Comparison of ENCODE assay signal across 8 cellular contexts in the genomic region with DNA sequence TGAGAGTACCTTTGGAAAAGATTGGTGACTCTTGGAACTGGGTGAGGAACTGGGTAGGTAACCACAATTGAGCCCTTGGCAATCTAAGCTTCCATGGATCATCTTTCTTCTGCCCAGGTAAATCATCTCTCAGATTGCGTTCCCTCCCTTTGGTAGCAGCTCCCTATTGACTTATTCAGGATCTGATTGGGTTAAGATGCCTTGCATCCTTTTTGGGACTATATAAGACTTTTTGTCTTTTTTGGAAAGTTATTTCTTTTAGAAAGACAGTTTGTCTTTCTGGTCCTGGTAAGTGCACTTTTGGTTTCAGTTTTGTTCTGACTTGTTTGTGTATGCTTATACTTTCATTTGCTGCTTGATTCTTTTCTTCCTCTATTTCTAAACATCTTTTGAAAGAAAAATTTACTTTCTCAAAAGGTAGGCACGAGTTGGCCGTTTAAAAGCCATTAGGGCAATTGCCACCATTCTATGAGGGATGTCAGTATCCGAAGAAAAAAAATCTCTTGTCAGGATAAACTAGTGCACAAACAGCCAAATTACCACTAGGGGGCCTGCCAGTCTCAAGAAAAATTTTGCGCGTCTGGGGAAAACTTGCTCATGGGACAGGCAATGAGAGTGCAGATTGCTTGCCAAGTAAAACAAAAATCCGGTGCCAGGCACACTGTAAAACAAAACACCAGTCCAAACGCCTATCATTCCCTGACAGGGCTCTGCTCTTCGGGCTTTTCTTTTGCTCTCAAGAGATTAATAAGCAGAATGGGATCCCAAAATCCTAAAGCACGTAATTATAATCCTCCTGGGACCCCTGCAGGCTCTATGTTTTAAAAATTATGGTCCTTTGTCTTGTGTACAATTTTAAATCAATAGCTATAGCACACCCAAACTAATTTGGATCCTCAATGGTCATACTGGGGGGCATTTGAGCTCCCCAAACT. TPM values are rescaled to one million over a fixed set of nuclear protein-coding genes. Genes with fewer than 3 reads are reported as not detected.
DNase-seq lines count a peak whose midpoint lies in the region; ATAC-seq and TF ChIP-seq lines count a peak whose summit lies in the region.

No MANE protein-coding gene starts in this region.

- H3K27me3 Mint-ChIP-seq in Caco-2 (ENCODE audit: insufficient read depth, unreplicated experiment): peaks cover 8% of the 10 kb centered on the region
- peaks cover 19 to 41% (median 34%) of the 10 kb centered on the region in 5 donors for H3K27me3 Mint-ChIP-seq in naive thymus-derived CD8-positive, alpha-beta T cell
- H3K27me3 Mint-ChIP-seq in stimulated activated memory B cell treated with anti-CD40 and anti-IgM and Interleukin-4, amounts not matched to agents 10 μg/mL and 1 μg/mL and 100 μg/mL, for 72 hours: peaks cover 56% of the 10 kb centered on the region

- POLR2A ChIA-PET in Caco-2 (lab: Charles Lee): no interaction called here
- POLR2A ChIA-PET in naive thymus-derived CD8-positive, alpha-beta T cell (lab: Charles Lee): interaction anchor here (0.5 kb wide), 1 partner anchor 349 kb away, joined by 3 read pairs; no protein-coding TSS in a partner anchor

- TF ChIP-seq RAD21 in Ishikawa (IDR thresholded peaks at IDR 0.05; ENCODE audit: low read depth): peak; percentile 87

- H3K27ac ChIP-seq in esophagus muscularis mucosa (replicated peaks in 1 of 4): peak overlapping the region in 2 of 4 donors; percentile 5 to 26

- TF ChIP-seq EP300 in Ishikawa (IDR thresholded peaks at IDR 0.05; ENCODE audit: borderline replicate concordance): no peak
- TF ChIP-seq EP300 in esophagus muscularis mucosa (IDR thresholded peaks at IDR 0.05): no peak

- intact Hi-C loops in Caco-2 (cut with micrococcal nuclease; ENCODE audit: unreplicated experiment) (loop anchor here (1.0 kb wide), 1 partner anchor 345 kb away; no protein-coding TSS in a partner anchor), esophagus muscularis mucosa (cut with DNase I) (loop anchor here (2.0 kb wide), 1 partner anchor 346 kb away; no protein-coding TSS in a partner anchor)

- no peak overlapping the region for H3K27ac Mint-ChIP-seq in Caco-2 (ENCODE audit: unreplicated experiment)
- H3K27ac Mint-ChIP-seq in naive thymus-derived CD8-positive, alpha-beta T cell: peak overlapping the region; percentile 64 to 93 (median 90)
- peak overlapping the region; percentile 86 for H3K27ac Mint-ChIP-seq in stimulated activated memory B cell treated with anti-CD40 and anti-IgM and Interleukin-4, amounts not matched to agents 10 μg/mL and 1 μg/mL and 100 μg/mL, for 72 hours

- DNase-seq in Caco-2: peak; percentile 69 to 75
- DNase-seq in OCI-M1 (lab: John Stamatoyannopoulos, UW): peak; percentile 87
- peak; percentile 59 for DNase-seq in activated T-cell treated with anti-CD3 and anti-CD28 coated beads for 4 hours
- DNase-seq in esophagus muscularis mucosa (ENCODE audit: extremely low spot score): no peak
- DNase-seq in naive thymus-derived CD8-positive, alpha-beta T cell: peak; percentile 30 to 83 (median 68)

- TF ChIP-seq POLR2A in esophagus muscularis mucosa (IDR thresholded peaks at IDR 0.05; ENCODE audit: low read depth): no peak

- H3K4me3 Mint-ChIP-seq in Caco-2 (ENCODE audit: unreplicated experiment): no peak overlapping the region
- H3K4me3 Mint-ChIP-seq in naive thymus-derived CD8-positive, alpha-beta T cell: peak overlapping the region; percentile 78 to 93 (median 88)
- H3K4me3 Mint-ChIP-seq in stimulated activated memory B cell treated with anti-CD40 and anti-IgM and Interleukin-4, amounts not matched to agents 10 μg/mL and 1 μg/mL and 100 μg/mL, for 72 hours: peak overlapping the region; percentile 84

- H3K4me1 Mint-ChIP-seq in Caco-2 (ENCODE audit: low read depth, unreplicated experiment): no peaks in the 10 kb centered on the region
- peaks cover 4 to 12% (median 9%) of the 10 kb centered on the region in 4 donors for H3K4me1 Mint-ChIP-seq in naive thymus-derived CD8-positive, alpha-beta T cell
- peaks cover 6% of the 10 kb centered on the region for H3K4me1 Mint-ChIP-seq in stimulated activated memory B cell treated with anti-CD40 and anti-IgM and Interleukin-4, amounts not matched to agents 10 μg/mL and 1 μg/mL and 100 μg/mL, for 72 hours

- H3K4me3 ChIP-seq in Caco-2 (ENCODE audit: low read depth, low read length): no peak overlapping the region
- H3K4me3 ChIP-seq in esophagus muscularis mucosa: peak overlapping the region; percentile 39 to 56 (median 44)

- H3K36me3 Mint-ChIP-seq in Caco-2 (ENCODE audit: insufficient read depth, unreplicated experiment): no peaks in the 10 kb centered on the region
- peaks cover 0 to 9% (median 0%) of the 10 kb centered on the region in 3 donors for H3K36me3 Mint-ChIP-seq in naive thymus-derived CD8-positive, alpha-beta T cell
- H3K36me3 Mint-ChIP-seq in stimulated activated memory B cell treated with anti-CD40 and anti-IgM and Interleukin-4, amounts not matched to agents 10 μg/mL and 1 μg/mL and 100 μg/mL, for 72 hours: no peaks in the 10 kb centered on the region

- BruUV-seq in Caco-2 (replicated peaks; lab: Mats Ljungman, UMichigan): no TSS peak

- TF ChIP-seq CTCF in Caco-2 (IDR thresholded peaks at IDR 0.05; ENCODE audit: insufficient read depth in 1 of 2, low read depth in 1 of 2, low read length in 1 of 2, severe bottlenecking in 1 of 2, unreplicated experiment in 1 of 2) (peak; percentile 76 to 80), esophagus muscularis mucosa (IDR thresholded peaks at IDR 0.05) (peak; percentile 83 to 85 (median 85))

- H3K27me3 ChIP-seq in Caco-2 (replicated peaks; ENCODE audit: control insufficient read depth, insufficient read depth, low read length) (no peaks in the 10 kb centered on the region), esophagus muscularis mucosa (no peaks in the 10 kb centered on the region)

- H3K36me3 ChIP-seq in Caco-2 (ENCODE audit: control insufficient read depth, insufficient read depth, low read length) (no peaks in the 10 kb centered on the region), esophagus muscularis mucosa (no peaks in the 10 kb centered on the region)

- peak; percentile 77 for ATAC-seq in GM21390 (IDR thresholded peaks at IDR 0.05; ENCODE audit: unreplicated experiment)
- ATAC-seq in naive thymus-derived CD8-positive, alpha-beta T cell: peak; percentile 79 to 88
- ATAC-seq in stimulated activated memory B cell treated with anti-CD40 and anti-IgM and Interleukin-4, amounts not matched to agents 10 μg/mL and 1 μg/mL and 100 μg/mL, for 72 hours: peak; percentile 78

- WGBS in esophagus muscularis mucosa: 12% methylated on average over 10 of the region's 10 CpGs

- CTCF ChIA-PET in Caco-2 (lab: Charles Lee): no interaction called here

- H3K4me1 ChIP-seq in Caco-2 (no peaks in the 10 kb centered on the region; the same call in 1 of the 2 replicates), esophagus muscularis mucosa (peaks cover 7 to 17% (median 13%) of the 10 kb centered on the region in 4 donors)

- peaks cover 9% of the 10 kb centered on the region for H3K9me3 Mint-ChIP-seq in Caco-2 (ENCODE audit: unreplicated experiment)
- peaks cover 0 to 5% (median 0%) of the 10 kb centered on the region in 9 donors for H3K9me3 Mint-ChIP-seq in naive thymus-derived CD8-positive, alpha-beta T cell
- H3K9me3 Mint-ChIP-seq in stimulated activated memory B cell treated with anti-CD40 and anti-IgM and Interleukin-4, amounts not matched to agents 10 μg/mL and 1 μg/mL and 100 μg/mL, for 72 hours: peaks cover 8% of the 10 kb centered on the region

- 0 out of 2 replicates have a peak, but pooled peaks cover 8% of the 10 kb centered on the region for H3K9me3 ChIP-seq in Caco-2
- H3K9me3 ChIP-seq in esophagus muscularis mucosa: no peaks in the 10 kb centered on the region

TF ChIP-seq in Ishikawa, 13 proteins besides CTCF, POLR2A, EP300 and RAD21:
- peak; percentile 53 for TF ChIP-seq NFIC (IDR thresholded peaks at IDR 0.05)
- TF ChIP-seq TEAD4 (IDR thresholded peaks at IDR 0.05): no peak
TF ChIP-seq in Ishikawa: peak in this region for 1.

RNA-seq across cellular contexts. Expression of gene OR1J1, which starts 12.8 kb away (rescaled TPM):
- total RNA-seq in Caco-2 (2022): not detected in 2 replicates
- total RNA-seq in esophagus muscularis mucosa: not detected
- total RNA-seq in naive thymus-derived CD8-positive, alpha-beta T cell: not detected
- not detected for polyA plus RNA-seq in naive thymus-derived CD8-positive, alpha-beta T cell

RNA-seq across cellular contexts. Expression of gene OR1J2, which starts 45.7 kb away (rescaled TPM):
- total RNA-seq in Caco-2 (2022) (not detected in 2 replicates), esophagus muscularis mucosa (not detected)
- total RNA-seq in naive thymus-derived CD8-positive, alpha-beta T cell: under 1 TPM in 1 of 2 experiments, not detected in 1; 0.85 TPM
- polyA plus RNA-seq in naive thymus-derived CD8-positive, alpha-beta T cell: not detected

RNA-seq across cellular contexts. Expression of gene OR1J4, which starts 54.0 kb away (rescaled TPM):
- total RNA-seq in Caco-2 (2022) (not detected in 2 replicates), esophagus muscularis mucosa (not detected)
- total RNA-seq in naive thymus-derived CD8-positive, alpha-beta T cell: under 1 TPM; 0.41 to 0.52 TPM
- polyA plus RNA-seq in naive thymus-derived CD8-positive, alpha-beta T cell: not detected
